1 cellular context compared by ENCODE assay signal in the genomic region with DNA sequence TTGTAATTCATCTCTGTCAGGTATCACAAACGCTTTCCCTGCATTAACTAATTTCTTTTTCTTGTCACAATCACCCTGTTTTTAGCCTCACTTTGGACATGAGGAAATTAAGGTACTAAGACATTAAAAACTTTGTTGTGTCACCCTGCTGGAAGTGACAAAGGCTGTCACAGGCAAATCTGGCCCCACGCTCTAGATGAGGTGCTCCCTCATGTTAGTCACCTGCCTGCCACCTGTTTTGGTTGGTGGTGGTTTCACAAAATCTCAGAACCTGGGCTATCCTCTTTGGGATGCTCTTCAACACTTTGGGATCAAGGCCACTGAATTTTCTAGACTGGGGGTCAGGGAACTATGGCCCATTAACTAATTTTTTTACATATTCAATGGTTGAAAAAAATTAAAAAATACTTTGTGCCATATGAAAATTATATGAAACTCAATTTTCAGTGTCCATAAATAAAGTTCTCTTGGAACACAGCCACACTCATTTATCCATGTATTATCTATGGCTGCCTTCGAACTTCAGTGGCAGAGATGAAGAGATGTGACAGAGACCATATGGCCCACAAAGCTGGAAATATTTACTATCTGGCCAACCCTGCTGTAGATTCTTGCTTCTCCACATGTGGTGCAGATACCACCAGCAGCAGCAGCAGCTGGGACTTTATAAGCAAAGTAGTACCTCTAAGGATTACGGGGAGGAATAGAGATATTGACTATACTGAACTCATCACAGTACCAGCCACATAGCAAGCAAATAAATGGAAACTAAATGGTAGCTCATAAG.
TF ChIP-seq lines count a peak whose summit lies in the region.

No MANE protein-coding gene starts in this region.

TF ChIP-seq in HCT116, 20 proteins besides CTCF, POLR2A, EP300 and RAD21:
- TF ChIP-seq SP1 (IDR thresholded peaks at IDR 0.05; ENCODE audit: low read depth), result no peak
- no peak for TF ChIP-seq ZBTB33 (IDR thresholded peaks at IDR 0.05; ENCODE audit: extremely low read depth, insufficient replicate concordance, low read length)
- no peak for TF ChIP-seq SIN3A (IDR thresholded peaks at IDR 0.05; ENCODE audit: low read depth)
- TF ChIP-seq ZNF274 (IDR thresholded peaks at IDR 0.05; ENCODE audit: low read depth, low read length), result no peak
- no peak for TF ChIP-seq EGR1 (IDR thresholded peaks at IDR 0.05; ENCODE audit: low read depth)
- TF ChIP-seq CBX3 (IDR thresholded peaks at IDR 0.05; ENCODE audit: low read depth), result no peak
- TF ChIP-seq ELF1 (IDR thresholded peaks at IDR 0.05; ENCODE audit: borderline replicate concordance, low read depth), result no peak
- TF ChIP-seq MAX (IDR thresholded peaks at IDR 0.05), result no peak
- no peak for TF ChIP-seq TCF7L2 (IDR thresholded peaks at IDR 0.05; ENCODE audit: borderline replicate concordance, extremely low read depth, insufficient read depth, insufficient read length)
- TF ChIP-seq FOSL1 (IDR thresholded peaks at IDR 0.05; ENCODE audit: low read depth), result no peak
- no peak for TF ChIP-seq YY1 (IDR thresholded peaks at IDR 0.05; ENCODE audit: extremely low read depth, insufficient replicate concordance, low read depth, low read length)
- no peak for TF ChIP-seq CEBPB (IDR thresholded peaks at IDR 0.05; ENCODE audit: low read depth)
